9 cellular contexts compared by ENCODE assay signal in genomic region chr14:67513631-67514108, GRCh38. TPM values are rescaled to one million over a fixed set of nuclear protein-coding genes. Genes with fewer than 3 reads are reported as not detected.
DNase-seq lines count a peak whose midpoint lies in the region; ATAC-seq and TF ChIP-seq lines count a peak whose summit lies in the region.
"Had no signal": no experiment of that assay in that cellular context is flagged by ENCODE, and none has a peak within 500 bp of the region (broad histone marks: within the 10 kb centered on the region; RNA-seq: fewer than 3 reads in every experiment).

No MANE protein-coding gene starts in this region.

- no peaks in the 10 kb centered on the region for H3K27me3 Mint-ChIP-seq in activated T-cell treated with anti-CD3 and anti-CD28 coated beads, Interleukin-2, amount 50 U/mL, for 4 hours (ENCODE audit: low read depth)
- H3K27me3 Mint-ChIP-seq in activated T-helper 17 cell treated with anti-CD3 and anti-CD28 coated beads, Interleukin-2, amount 50 U/mL, for 72 hours, result no peaks in the 10 kb centered on the region
- H3K27me3 Mint-ChIP-seq in mesothelial cell of epicardium (ENCODE audit: low read depth), result peaks cover 63% of the 10 kb centered on the region
- peaks cover 78% of the 10 kb centered on the region for H3K27me3 Mint-ChIP-seq in type B pancreatic cell

- H3K36me3 Mint-ChIP-seq in activated T-cell treated with anti-CD3 and anti-CD28 coated beads, Interleukin-2, amount 50 U/mL, for 4 hours (ENCODE audit: insufficient read depth), result no peaks in the 10 kb centered on the region
- no peaks in the 10 kb centered on the region for H3K36me3 Mint-ChIP-seq in activated T-helper 17 cell treated with anti-CD3 and anti-CD28 coated beads, Interleukin-2, amount 50 U/mL, for 72 hours (ENCODE audit: low read depth)
- no peaks in the 10 kb centered on the region for H3K36me3 Mint-ChIP-seq in mesothelial cell of epicardium
- H3K36me3 Mint-ChIP-seq in type B pancreatic cell, result no peaks in the 10 kb centered on the region

- ATAC-seq in activated T-cell treated with anti-CD3 and anti-CD28 coated beads, Interleukin-2, amount 50 U/mL, for 4 hours, result no peak
- ATAC-seq in activated T-helper 17 cell treated with anti-CD3 and anti-CD28 coated beads, Interleukin-2, amount 50 U/mL, for 72 hours (replicated peaks), result no peak
- no peak for ATAC-seq in GM21528 (IDR thresholded peaks at IDR 0.05; ENCODE audit: low FRiP score, unreplicated experiment)

- peak overlapping the region; percentile 84 for H3K4me3 Mint-ChIP-seq in activated T-cell treated with anti-CD3 and anti-CD28 coated beads, Interleukin-2, amount 50 U/mL, for 4 hours
- H3K4me3 Mint-ChIP-seq in activated T-helper 17 cell treated with anti-CD3 and anti-CD28 coated beads, Interleukin-2, amount 50 U/mL, for 72 hours, result peak overlapping the region; percentile 76
- H3K4me3 Mint-ChIP-seq in mesothelial cell of epicardium (peak overlapping the region; percentile 73), type B pancreatic cell (peak overlapping the region; percentile 83)

- H3K9me3 Mint-ChIP-seq in activated T-cell treated with anti-CD3 and anti-CD28 coated beads, Interleukin-2, amount 50 U/mL, for 4 hours, result no peaks in the 10 kb centered on the region
- H3K9me3 Mint-ChIP-seq in activated T-helper 17 cell treated with anti-CD3 and anti-CD28 coated beads, Interleukin-2, amount 50 U/mL, for 72 hours, result no peaks in the 10 kb centered on the region
- H3K9me3 Mint-ChIP-seq in mesothelial cell of epicardium (no peaks in the 10 kb centered on the region), type B pancreatic cell (no peaks in the 10 kb centered on the region)

- no peak for DNase-seq in activated T-cell treated with anti-CD3 and anti-CD28 coated beads, Interleukin-2, amount 50 U/mL, for 4 hours
- DNase-seq in activated T-cell treated with anti-CD3 and anti-CD28 coated beads, Interleukin-2, amount 50 U/mL, for 1 hour, result no peak
- no peak for DNase-seq in mesothelial cell of epicardium (ENCODE audit: low spot score in 2 of 2, unreplicated experiment in 2 of 2)
- DNase-seq in type B pancreatic cell (ENCODE audit: extremely low spot score, unreplicated experiment), result no peak
- no peak for DNase-seq in NK-92 (lab: John Stamatoyannopoulos, UW; ENCODE audit: unreplicated experiment)
- no peak for DNase-seq in NOMO-1 treated with DMSO at 0.1 percent for 48 hours (lab: John Stamatoyannopoulos, UW; ENCODE audit: unreplicated experiment)
- DNase-seq: NCI-H748 treated with DMSO at 0.1 percent for 48 hours had no signal

- peaks cover 21% of the 10 kb centered on the region for H3K4me1 Mint-ChIP-seq in activated T-cell treated with anti-CD3 and anti-CD28 coated beads, Interleukin-2, amount 50 U/mL, for 4 hours (ENCODE audit: low read depth)
- no peaks in the 10 kb centered on the region for H3K4me1 Mint-ChIP-seq in activated T-helper 17 cell treated with anti-CD3 and anti-CD28 coated beads, Interleukin-2, amount 50 U/mL, for 72 hours
- H3K4me1 Mint-ChIP-seq in mesothelial cell of epicardium (peaks cover 3% of the 10 kb centered on the region), type B pancreatic cell (ENCODE audit: unreplicated experiment) (peaks cover 5% of the 10 kb centered on the region)

- no peak overlapping the region for H3K27ac Mint-ChIP-seq in activated T-helper 17 cell treated with anti-CD3 and anti-CD28 coated beads, Interleukin-2, amount 50 U/mL, for 72 hours
- H3K27ac Mint-ChIP-seq in mesothelial cell of epicardium (no peak overlapping the region), type B pancreatic cell (no peak overlapping the region)

- TF ChIP-seq CTCF in mesothelial cell of epicardium (IDR thresholded peaks at IDR 0.05; ENCODE audit: unreplicated experiment) (no peak), type B pancreatic cell (conservative IDR thresholded peaks at IDR 0.05) (no peak)

RNA-seq across cellular contexts. Expression of gene PLEKHH1, which starts 19.4 kb away (rescaled TPM):
- total RNA-seq in activated T-cell treated with anti-CD3 and anti-CD28 coated beads, Interleukin-2, amount 50 U/mL, for 4 hours, result 1 to 10 TPM; 1.1 to 2.3 (median 1.1) TPM
- total RNA-seq in activated T-helper 17 cell treated with anti-CD3 and anti-CD28 coated beads, Interleukin-2, amount 50 U/mL, for 72 hours, result 1 to 10 TPM in 1 of 2 donors, under 1 TPM in 1; 0.17 to 4.9 TPM
- total RNA-seq in mesothelial cell of epicardium (20.5 to 21.4 TPM (median 21.0 TPM) in 3 replicates), type B pancreatic cell (ENCODE audit: low replicate concordance) (25.3 and 40.0 TPM in 2 replicates)

RNA-seq across cellular contexts. Expression of gene TMEM229B, which starts 25.1 kb away (rescaled TPM):
- total RNA-seq in activated T-cell treated with anti-CD3 and anti-CD28 coated beads, Interleukin-2, amount 50 U/mL, for 4 hours, result 1 to 10 TPM; 3.5 to 4.9 (median 4.2) TPM
- under 1 TPM; 0.71 to 0.84 TPM for total RNA-seq in activated T-helper 17 cell treated with anti-CD3 and anti-CD28 coated beads, Interleukin-2, amount 50 U/mL, for 72 hours
- total RNA-seq in mesothelial cell of epicardium (0.41 to 0.83 TPM (median 0.66 TPM) in 3 replicates), type B pancreatic cell (ENCODE audit: low replicate concordance) (2.1 and 2.7 TPM in 2 replicates)
